ENCODE assay signal across 13 cellular contexts in the genomic region with DNA sequence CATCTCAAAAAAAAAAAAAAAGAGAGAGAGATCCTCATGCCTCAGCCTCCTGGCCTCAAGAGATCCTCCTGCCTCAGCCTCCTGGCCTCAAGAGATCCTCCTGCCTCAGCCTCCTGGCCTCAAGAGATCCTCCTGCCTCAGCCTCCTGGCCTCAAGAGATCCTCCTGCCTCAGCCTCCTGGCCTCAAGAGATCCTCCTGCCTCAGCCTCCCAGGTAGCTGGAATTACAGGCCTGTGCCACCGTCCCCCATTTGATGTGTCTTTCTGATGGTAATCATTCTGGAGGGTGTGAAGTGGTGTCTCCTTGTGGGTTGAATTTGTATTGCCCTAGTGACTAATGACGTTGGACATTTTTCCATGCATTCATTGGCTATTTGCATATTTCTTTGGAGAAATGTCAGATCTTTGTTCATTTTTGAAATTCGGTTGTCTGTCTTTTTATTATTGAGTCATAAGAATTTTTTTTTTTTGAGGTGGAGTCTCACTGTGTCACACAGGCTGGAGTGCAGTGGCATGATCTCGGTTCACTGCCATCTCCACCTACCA. TPM values are rescaled to one million over a fixed set of nuclear protein-coding genes. Genes with fewer than 3 reads are reported as not detected.
"Had no signal": no experiment of that assay in that cellular context is flagged by ENCODE, and none has a peak within 500 bp of the region (broad histone marks: within the 10 kb centered on the region; RNA-seq: fewer than 3 reads in every experiment).

No MANE protein-coding gene starts in this region.

RNA-seq across cellular contexts. Expression of a gene that starts 3.7 kb away (rescaled TPM):
- total RNA-seq: activated naive CD8-positive, alpha-beta T cell treated with anti-CD3 and anti-CD28 coated beads for 36 hours; activated T-helper 1 cell treated with anti-CD3 and anti-CD28 coated beads, Interleukin-12 subunit alpha, Interleukin-12 subunit beta, Interleukin-2, Interleukin-4 antibody, amounts not matched to agents 30 ng/mL and 10 ng/mL and 1 ng/mL, durations not matched to agents 14 hours and 24 hours and 36 hours; endothelial cell of umbilical vein; renal cortical epithelial cell had no signal
- polyA plus RNA-seq: endothelial cell of umbilical vein had no signal

RNA-seq across cellular contexts. Expression of a gene that starts 25.7 kb away (rescaled TPM):
- total RNA-seq: activated CD8-positive, alpha-beta memory T cell treated with anti-CD3 and anti-CD28 coated beads for 36 hours; activated naive CD8-positive, alpha-beta T cell treated with anti-CD3 and anti-CD28 coated beads for 36 hours; endothelial cell of umbilical vein; gastrocnemius medialis; upper lobe of right lung had no signal
- polyA plus RNA-seq: endothelial cell of umbilical vein, heart left ventricle had no signal

RNA-seq across cellular contexts. Expression of a gene that starts 34.2 kb away (rescaled TPM):
- total RNA-seq: activated CD8-positive, alpha-beta memory T cell treated with anti-CD3 and anti-CD28 coated beads for 36 hours; activated naive CD8-positive, alpha-beta T cell treated with anti-CD3 and anti-CD28 coated beads for 36 hours; body of pancreas; colonic mucosa; endothelial cell of umbilical vein; gastrocnemius medialis; heart left ventricle; lower leg skin; natural killer cell; renal cortical epithelial cell; stomach; upper lobe of right lung had no signal
- polyA plus RNA-seq: endothelial cell of umbilical vein, heart left ventricle, stomach had no signal

RNA-seq across cellular contexts. Expression of a gene that starts 41.4 kb away (rescaled TPM):
- total RNA-seq: activated naive CD8-positive, alpha-beta T cell treated with anti-CD3 and anti-CD28 coated beads for 36 hours; activated T-helper 1 cell treated with anti-CD3 and anti-CD28 coated beads, Interleukin-12 subunit alpha, Interleukin-12 subunit beta, Interleukin-2, Interleukin-4 antibody, amounts not matched to agents 30 ng/mL and 10 ng/mL and 1 ng/mL, durations not matched to agents 14 hours and 24 hours and 36 hours; body of pancreas; endothelial cell of umbilical vein had no signal
- polyA plus RNA-seq: endothelial cell of umbilical vein had no signal
